13 cellular contexts compared by ENCODE assay signal in the genomic region with DNA sequence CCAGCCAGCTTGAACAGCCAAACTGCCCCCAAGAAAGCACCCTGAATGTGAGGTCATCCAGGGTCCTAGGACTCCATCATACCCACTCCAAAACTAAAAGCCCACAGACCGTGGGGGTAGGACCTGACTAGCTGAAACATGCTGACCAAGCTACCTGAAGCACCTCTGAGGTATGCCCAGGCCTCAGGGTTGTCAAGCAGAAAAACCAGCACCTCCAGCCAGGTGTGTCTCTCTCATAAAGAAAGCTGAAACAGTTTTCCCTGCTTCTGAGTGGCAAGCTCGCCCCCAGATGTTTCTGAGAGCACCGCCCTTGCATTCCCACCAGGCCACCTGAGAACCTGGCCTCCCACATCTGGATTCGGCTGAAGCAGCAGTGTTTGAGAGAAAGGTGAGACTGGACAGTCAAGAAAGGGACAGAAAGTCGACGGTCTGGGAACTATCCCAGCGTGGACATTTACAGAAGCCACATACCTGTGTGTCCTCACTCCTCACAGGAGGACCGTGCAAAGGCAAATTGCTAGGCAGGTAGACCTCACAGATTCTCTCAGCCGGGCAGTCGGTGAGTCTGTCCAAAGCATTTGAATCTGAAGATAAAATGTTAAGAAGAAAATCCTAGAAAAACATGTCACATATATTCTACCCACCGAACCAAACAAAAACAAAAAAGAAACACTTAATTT.
DNase-seq lines count a peak whose midpoint lies in the region; ATAC-seq, FAIRE-seq and TF ChIP-seq lines count a peak whose summit lies in the region.
"Had no signal": no experiment of that assay in that cellular context is flagged by ENCODE, and none has a peak within 500 bp of the region (broad histone marks: within the 10 kb centered on the region; RNA-seq: fewer than 3 reads in every experiment).

No MANE protein-coding gene starts in this region.

- peaks cover 24% of the 10 kb centered on the region for H3K4me1 Mint-ChIP-seq in HFFc6 (ENCODE audit: low read depth)
- H3K4me1 Mint-ChIP-seq in astrocyte (ENCODE audit: low read depth, unreplicated experiment): peaks cover 18% of the 10 kb centered on the region
- H3K4me1 Mint-ChIP-seq in activated CD4-positive, alpha-beta memory T cell treated with anti-CD3 and anti-CD28 coated beads, Interleukin-2, amount 10 ng/mL, durations not matched to agents 7 days and 5 days: peaks cover 2% of the 10 kb centered on the region

- ATAC-seq in HG02970 (IDR thresholded peaks at IDR 0.05; ENCODE audit: low FRiP score, unreplicated experiment): no peak
- ATAC-seq: activated CD4-positive, CD25-positive, alpha-beta regulatory T cell treated with anti-CD3 and anti-CD28 coated beads, Interleukin-2, amount 50 U/mL, for 24 hours had no signal

- H3K4me1 ChIP-seq in astrocyte (ENCODE audit: insufficient read depth, low read length) (peaks cover 18% of the 10 kb centered on the region), kidney (ENCODE audit: control insufficient read depth in 1 of 2, insufficient read depth in 1 of 2, low read depth in 1 of 2, low read length in 2 of 2) (peaks cover 11 to 37% of the 10 kb centered on the region in 2 donors)

- H3K9ac ChIP-seq in astrocyte (ENCODE audit: low read length): no peak overlapping the region
- H3K9ac ChIP-seq in kidney (ENCODE audit: low read length in 2 of 2): peak overlapping the region in 1 of 2 donors; percentile 30

- DNase-seq in HFFc6 (no peak), astrocyte (ENCODE audit: low read depth) (no peak), kidney (no peak), skeletal muscle cell (ENCODE audit: low read depth) (no peak), NCI-H187 treated with DMSO at 0.1 percent for 48 hours (lab: John Stamatoyannopoulos, UW) (no peak)
- no peak for DNase-seq in activated T-cell treated with anti-CD3 and anti-CD28 coated beads, Interleukin-2, amount 50 U/mL, for 48 hours
- DNase-seq in activated CD4-positive, alpha-beta memory T cell treated with anti-CD3 and anti-CD28 coated beads, Interleukin-2, amount 10 ng/mL, durations not matched to agents 7 days and 5 days: no peak
- DNase-seq: activated naive CD4-positive, alpha-beta T cell treated with anti-CD3 and anti-CD28 coated beads for 36 hours; effector CD4-positive, alpha-beta T cell; NCI-H2227 treated with DMSO at 0.1 percent for 48 hours; SIG-M5 had no signal

- H3K9me3 ChIP-seq in astrocyte (ENCODE audit: insufficient read depth, low read depth, low read length): no peaks in the 10 kb centered on the region
- H3K9me3 ChIP-seq in kidney (ENCODE audit: control insufficient read depth in 1 of 2, low read length in 2 of 2): no peaks in the 10 kb centered on the region

- H3K27me3 Mint-ChIP-seq in HFFc6 (ENCODE audit: insufficient read depth) (peaks cover 9% of the 10 kb centered on the region), astrocyte (ENCODE audit: low read depth, unreplicated experiment) (no peaks in the 10 kb centered on the region)
- peaks cover 16% of the 10 kb centered on the region for H3K27me3 Mint-ChIP-seq in activated CD4-positive, alpha-beta memory T cell treated with anti-CD3 and anti-CD28 coated beads, Interleukin-2, amount 10 ng/mL, durations not matched to agents 7 days and 5 days

- no peak overlapping the region for H2AFZ ChIP-seq in astrocyte (ENCODE audit: low read depth, low read length)

- intact Hi-C loops in kidney (cut with DNase I): no loop called here

- peaks cover 3% of the 10 kb centered on the region for H3K27me3 ChIP-seq in astrocyte (ENCODE audit: insufficient read depth, low read length)

- H3K4me3 Mint-ChIP-seq in HFFc6 (peak overlapping the region; percentile 98), astrocyte (ENCODE audit: unreplicated experiment) (peak overlapping the region; percentile 57)
- no peak overlapping the region for H3K4me3 Mint-ChIP-seq in activated CD4-positive, alpha-beta memory T cell treated with anti-CD3 and anti-CD28 coated beads, Interleukin-2, amount 10 ng/mL, durations not matched to agents 7 days and 5 days
- H3K4me3 Mint-ChIP-seq: activated naive CD4-positive, alpha-beta T cell treated with anti-CD3 and anti-CD28 coated beads for 36 hours had no signal

- POLR2A ChIA-PET in activated CD4-positive, alpha-beta memory T cell treated with anti-CD3 and anti-CD28 coated beads, Interleukin-2, amount 10 ng/mL, durations not matched to agents 7 days and 5 days (lab: Charles Lee): no interaction called here

- H3K27ac ChIP-seq in astrocyte (ENCODE audit: low read depth, low read length) (no peak overlapping the region), kidney (ENCODE audit: low read depth in 2 of 2, low read length in 2 of 2) (peak overlapping the region; percentile 7 to 14)

- H3K4me3 ChIP-seq in astrocyte (ENCODE audit: insufficient read depth, low read depth, low read length) (no peak overlapping the region), kidney (ENCODE audit: low read length in 2 of 2) (peak overlapping the region; percentile 63 to 85), skeletal muscle cell (ENCODE audit: low read depth, low read length) (peak overlapping the region; percentile 61)

- H3K79me2 ChIP-seq in astrocyte (ENCODE audit: insufficient read depth, low read length): no peaks in the 10 kb centered on the region

- TF ChIP-seq CTCF in HFFc6 (IDR thresholded peaks at IDR 0.05) (no peak), astrocyte (IDR thresholded peaks at IDR 0.05; ENCODE audit: insufficient read depth, low read depth, low read length) (no peak), kidney (IDR thresholded peaks at IDR 0.05; ENCODE audit: borderline replicate concordance, extremely low read depth, insufficient read depth) (no peak)

- no peak for FAIRE-seq in astrocyte (lab: Jason Lieb, UNC)
- FAIRE-seq in kidney (lab: Jason Lieb, UNC): no peak

- H3K36me3 ChIP-seq in astrocyte (ENCODE audit: insufficient read depth, low read length) (no peaks in the 10 kb centered on the region), kidney (ENCODE audit: control insufficient read depth in 1 of 2, insufficient read depth in 2 of 2, low read length in 2 of 2) (no peaks in the 10 kb centered on the region)

- H3K9me3 Mint-ChIP-seq in HFFc6 (peaks cover 4% of the 10 kb centered on the region; the same call in 1 of the 2 replicates), astrocyte (ENCODE audit: unreplicated experiment) (peaks cover 6% of the 10 kb centered on the region)
- H3K9me3 Mint-ChIP-seq in activated CD4-positive, alpha-beta memory T cell treated with anti-CD3 and anti-CD28 coated beads, Interleukin-2, amount 10 ng/mL, durations not matched to agents 7 days and 5 days: peaks cover 3% of the 10 kb centered on the region

- H3K27ac Mint-ChIP-seq in HFFc6: no peak overlapping the region
- H3K27ac Mint-ChIP-seq in astrocyte (ENCODE audit: unreplicated experiment): no peak overlapping the region
- H3K27ac Mint-ChIP-seq in activated CD4-positive, alpha-beta memory T cell treated with anti-CD3 and anti-CD28 coated beads, Interleukin-2, amount 10 ng/mL, durations not matched to agents 7 days and 5 days: no peak overlapping the region
- H3K27ac Mint-ChIP-seq: activated naive CD4-positive, alpha-beta T cell treated with anti-CD3 and anti-CD28 coated beads for 36 hours had no signal

- H3K36me3 Mint-ChIP-seq in HFFc6 (ENCODE audit: low read depth): no peaks in the 10 kb centered on the region
- no peaks in the 10 kb centered on the region for H3K36me3 Mint-ChIP-seq in astrocyte (ENCODE audit: low read depth, unreplicated experiment)
- no peaks in the 10 kb centered on the region for H3K36me3 Mint-ChIP-seq in activated CD4-positive, alpha-beta memory T cell treated with anti-CD3 and anti-CD28 coated beads, Interleukin-2, amount 10 ng/mL, durations not matched to agents 7 days and 5 days (ENCODE audit: low read depth)

- CTCF ChIA-PET in activated CD4-positive, alpha-beta memory T cell treated with anti-CD3 and anti-CD28 coated beads, Interleukin-2, amount 10 ng/mL, durations not matched to agents 7 days and 5 days (lab: Charles Lee): no interaction called here

- H4K20me1 ChIP-seq in astrocyte (ENCODE audit: insufficient read depth, low read length): no peaks in the 10 kb centered on the region

- H3K4me2 ChIP-seq in astrocyte (ENCODE audit: low read length): peak overlapping the region; percentile 92
